In the genomic region with DNA sequence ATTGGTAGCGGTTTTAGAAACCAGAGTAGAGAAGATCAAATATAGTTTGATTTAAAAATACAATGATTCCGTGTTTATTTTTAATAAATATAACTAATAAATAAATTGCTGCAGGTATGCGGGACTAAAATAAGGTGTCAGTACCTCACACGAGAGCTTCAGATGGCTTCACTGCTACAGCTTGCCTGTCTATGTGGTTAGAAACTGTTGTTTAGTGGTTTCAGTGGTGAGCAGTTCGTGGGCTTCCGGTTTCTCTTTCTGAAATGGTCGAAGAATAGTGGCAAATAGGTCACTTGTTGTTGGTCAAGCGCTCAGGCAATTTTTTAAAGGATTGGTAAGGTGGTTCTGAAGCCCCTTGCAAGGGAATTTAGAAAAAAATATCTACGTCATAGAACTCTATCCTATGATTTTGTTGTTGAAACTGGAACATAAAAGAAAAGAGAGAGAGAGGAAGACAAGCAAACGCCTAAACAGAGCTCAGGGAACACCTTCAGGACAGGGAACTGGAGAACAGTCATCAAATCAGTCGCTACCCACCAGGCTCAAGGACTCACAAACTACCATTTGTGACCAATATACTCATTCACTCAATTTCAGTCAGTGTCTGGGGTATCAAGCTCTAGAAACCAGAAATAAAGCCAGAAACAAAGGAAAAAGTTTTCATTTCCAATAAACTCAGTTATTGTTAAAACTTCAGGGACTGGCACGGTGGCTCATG, we compare ENCODE assay signal across 8 cellular contexts. TPM values are rescaled to one million over a fixed set of nuclear protein-coding genes. Genes with fewer than 3 reads are reported as not detected.
A peak's percentile ranks its signal among the peaks of the same experiment; 100 is the strongest.
DNase-seq lines count a peak whose midpoint lies in the region; ATAC-seq, FAIRE-seq and TF ChIP-seq lines count a peak whose summit lies in the region.

No MANE protein-coding gene starts in this region.

- TF ChIP-seq CTCF in OCI-LY7 (conservative IDR thresholded peaks at IDR 0.05; ENCODE audit: low read length): no peak

- no peaks in the 10 kb centered on the region; the same call in 1 of the 2 replicates for H3K36me3 ChIP-seq in OCI-LY7 (ENCODE audit: insufficient read depth, low read length)

- H3K4me1 Mint-ChIP-seq in activated CD8-positive, alpha-beta memory T cell treated with anti-CD3 and anti-CD28 coated beads, Interleukin-2, amount 10 ng/mL, durations not matched to agents 7 days and 5 days: peaks cover 64% of the 10 kb centered on the region
- peaks cover 56% of the 10 kb centered on the region for H3K4me1 Mint-ChIP-seq in stimulated activated naive CD8-positive, alpha-beta T cell treated with anti-CD3 and anti-CD28 coated beads, Interleukin-15, Interleukin-2, amounts not matched to agents 100 ng/mL and 50 ng/mL, for 24 hours (ENCODE audit: low read depth)

- DNase-seq in activated CD8-positive, alpha-beta memory T cell treated with anti-CD3 and anti-CD28 coated beads, Interleukin-2, amount 10 ng/mL, durations not matched to agents 7 days and 5 days: peak; percentile 78
- DNase-seq in activated CD8-positive, alpha-beta memory T cell treated with anti-CD3 and anti-CD28 coated beads, Interleukin-2, amount 50 U/mL, for 4 hours: no peak
- peak; percentile 91 for DNase-seq in OCI-LY7 (ENCODE audit: low spot score)
- no peak for DNase-seq in HuH-7 (ENCODE audit: low spot score)
- no peak for DNase-seq in midbrain (lab: John Stamatoyannopoulos, UW)
- no peak for DNase-seq in RCC 7860 (ENCODE audit: low spot score)

- peak overlapping the region; percentile 74 for H3K4me2 ChIP-seq in OCI-LY7 (ENCODE audit: low read length)

- POLR2A ChIA-PET in OCI-LY7 (lab: Charles Lee): interaction anchor here (0.6 to 5.5 kb wide), 15 partner anchors 8 to 367 kb away, joined by 3 to 37 read pairs (median 4); a partner anchor contains a TSS

- peak; percentile 74 for ATAC-seq in activated CD8-positive, alpha-beta memory T cell treated with anti-CD3 and anti-CD28 coated beads, Interleukin-2, amount 10 ng/mL, durations not matched to agents 7 days and 5 days
- ATAC-seq in HG02970 (IDR thresholded peaks at IDR 0.05; ENCODE audit: low FRiP score, unreplicated experiment): peak; percentile 72

- peaks cover 17% of the 10 kb centered on the region for H3K36me3 Mint-ChIP-seq in activated CD8-positive, alpha-beta memory T cell treated with anti-CD3 and anti-CD28 coated beads, Interleukin-2, amount 10 ng/mL, durations not matched to agents 7 days and 5 days
- no peaks in the 10 kb centered on the region for H3K36me3 Mint-ChIP-seq in stimulated activated naive CD8-positive, alpha-beta T cell treated with anti-CD3 and anti-CD28 coated beads, Interleukin-15, Interleukin-2, amounts not matched to agents 100 ng/mL and 50 ng/mL, for 24 hours (ENCODE audit: low read depth)

- H3K4me3 Mint-ChIP-seq in activated CD8-positive, alpha-beta memory T cell treated with anti-CD3 and anti-CD28 coated beads, Interleukin-2, amount 10 ng/mL, durations not matched to agents 7 days and 5 days: peak overlapping the region; percentile 70
- peak overlapping the region; percentile 64 for H3K4me3 Mint-ChIP-seq in stimulated activated naive CD8-positive, alpha-beta T cell treated with anti-CD3 and anti-CD28 coated beads, Interleukin-15, Interleukin-2, amounts not matched to agents 100 ng/mL and 50 ng/mL, for 24 hours

- CTCF ChIA-PET in activated CD8-positive, alpha-beta memory T cell treated with anti-CD3 and anti-CD28 coated beads, Interleukin-2, amount 10 ng/mL, durations not matched to agents 7 days and 5 days (lab: Charles Lee): interaction anchor here (1.2 to 2.5 kb wide), 5 partner anchors 50 to 257 kb away, joined by 3 to 11 read pairs (median 4); no protein-coding TSS in a partner anchor
- CTCF ChIA-PET in OCI-LY7 (lab: Charles Lee; ENCODE audit: unreplicated experiment): interaction anchor here (0.8 to 1.1 kb wide), 2 partner anchors 9 to 123 kb away, joined by 3 to 4 read pairs; no protein-coding TSS in a partner anchor

- H4K20me1 ChIP-seq in OCI-LY7 (ENCODE audit: insufficient read depth, low read length): no peaks in the 10 kb centered on the region

- H3K27me3 Mint-ChIP-seq in activated CD8-positive, alpha-beta memory T cell treated with anti-CD3 and anti-CD28 coated beads, Interleukin-2, amount 10 ng/mL, durations not matched to agents 7 days and 5 days: no peaks in the 10 kb centered on the region
- H3K27me3 Mint-ChIP-seq in stimulated activated naive CD8-positive, alpha-beta T cell treated with anti-CD3 and anti-CD28 coated beads, Interleukin-15, Interleukin-2, amounts not matched to agents 100 ng/mL and 50 ng/mL, for 24 hours: peaks cover 3% of the 10 kb centered on the region

- TSS peak; percentile 75 for BruUV-seq in OCI-LY7 (replicated peaks; lab: Mats Ljungman, UMichigan)

- H3K9me2 ChIP-seq in OCI-LY7 (ENCODE audit: insufficient read depth, low read length): no peaks in the 10 kb centered on the region

- H3K79me2 ChIP-seq in OCI-LY7 (ENCODE audit: insufficient read depth, low read depth, low read length): no peaks in the 10 kb centered on the region

- H3K4me1 ChIP-seq in OCI-LY7 (ENCODE audit: insufficient read depth, low read length, poor library complexity, severe bottlenecking): peaks cover 74% of the 10 kb centered on the region

- FAIRE-seq in RCC 7860 (lab: Jason Lieb, UNC): no peak

- H3K27ac Mint-ChIP-seq in activated CD8-positive, alpha-beta memory T cell treated with anti-CD3 and anti-CD28 coated beads, Interleukin-2, amount 10 ng/mL, durations not matched to agents 7 days and 5 days: peak overlapping the region; percentile 90
- H3K27ac Mint-ChIP-seq in stimulated activated naive CD8-positive, alpha-beta T cell treated with anti-CD3 and anti-CD28 coated beads, Interleukin-15, Interleukin-2, amounts not matched to agents 100 ng/mL and 50 ng/mL, for 24 hours: peak overlapping the region; percentile 59

- peaks cover under 1% of the 10 kb centered on the region; the same call in 1 of the 2 replicates for H3K9me3 ChIP-seq in OCI-LY7 (ENCODE audit: low read length)

- H3K9me3 Mint-ChIP-seq in activated CD8-positive, alpha-beta memory T cell treated with anti-CD3 and anti-CD28 coated beads, Interleukin-2, amount 10 ng/mL, durations not matched to agents 7 days and 5 days (ENCODE audit: low read depth): no peaks in the 10 kb centered on the region
- no peaks in the 10 kb centered on the region for H3K9me3 Mint-ChIP-seq in stimulated activated naive CD8-positive, alpha-beta T cell treated with anti-CD3 and anti-CD28 coated beads, Interleukin-15, Interleukin-2, amounts not matched to agents 100 ng/mL and 50 ng/mL, for 24 hours

- peak overlapping the region; percentile 82 for H3K27ac ChIP-seq in OCI-LY7 (ENCODE audit: low read depth, low read length, poor library complexity, severe bottlenecking)

- H2AFZ ChIP-seq in OCI-LY7 (ENCODE audit: low read length): peak overlapping the region; percentile 91; the same call in 1 of the 2 replicates

- peak overlapping the region; percentile 60 for H3K4me3 ChIP-seq in OCI-LY7 (ENCODE audit: low read depth, low read length, poor library complexity, severe bottlenecking)

- intact Hi-C loops in OCI-LY7 (cut with micrococcal nuclease; ENCODE audit: unreplicated experiment): no loop called here

RNA-seq across cellular contexts. Expression of a gene that starts 31.3 kb away (rescaled TPM):
- 10 to 100 TPM; 29.3 to 47.5 TPM for total RNA-seq in activated CD8-positive, alpha-beta memory T cell treated with anti-CD3 and anti-CD28 coated beads, Interleukin-2, amount 10 ng/mL, durations not matched to agents 7 days and 5 days
- total RNA-seq in OCI-LY7 (2014; rRNA removed; shearing (Covaris generic)): 34.2 and 40.7 TPM in 2 replicates
- total RNA-seq in OCI-LY7 (2022): 52.4 and 65.2 TPM in 2 replicates

Comparison
In these comparisons a context has a peak if more than half of its experiments do, and no peak if none do; other contexts are left out.
1. DNase-seq: peak in activated CD8-positive, alpha-beta memory T cell treated with anti-CD3 and anti-CD28 coated beads, Interleukin-2, amount 10 ng/mL, durations not matched to agents 7 days and 5 days (single experiment) and OCI-LY7 (single experiment); none in activated CD8-positive, alpha-beta memory T cell treated with anti-CD3 and anti-CD28 coated beads, Interleukin-2, amount 50 U/mL, for 4 hours (single experiment), HuH-7 (single experiment), midbrain (single experiment) and RCC 7860 (single experiment).